ENCODE assay signal across 9 cellular contexts in the genomic region with DNA sequence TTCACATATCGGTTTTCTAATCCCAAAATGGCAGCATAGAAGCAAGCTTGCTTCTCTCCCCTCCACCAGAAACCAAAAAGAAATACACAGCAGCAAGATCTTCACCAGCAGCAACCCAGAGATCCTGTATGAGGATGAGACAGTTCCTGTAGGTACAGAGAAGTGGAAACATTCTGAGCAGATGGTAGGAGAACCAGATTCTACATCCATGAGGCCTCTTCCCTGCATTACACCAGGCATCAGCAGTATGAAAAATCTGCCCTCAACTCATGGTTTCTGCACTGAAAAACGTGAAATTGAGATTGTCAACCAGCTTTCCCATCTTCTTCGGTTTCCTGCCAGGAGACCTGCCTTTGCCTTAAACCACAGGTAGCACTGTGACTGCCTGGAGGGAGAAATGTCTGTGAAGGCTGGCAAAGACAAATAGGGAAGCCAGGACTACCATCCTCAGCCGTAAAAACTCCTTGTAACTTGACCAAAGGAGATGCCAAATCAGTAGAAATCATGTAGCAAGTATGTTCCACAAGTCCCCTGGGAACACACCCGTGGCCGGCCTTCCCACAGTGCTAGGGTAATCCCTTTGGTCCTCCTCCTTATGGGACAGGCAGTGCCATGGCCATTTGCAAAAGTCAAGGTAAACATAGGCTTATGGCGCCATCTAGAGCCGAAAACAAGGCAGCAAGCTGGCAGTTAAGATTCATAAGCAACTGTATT. TPM values are rescaled to one million over a fixed set of nuclear protein-coding genes. Genes with fewer than 3 reads are reported as not detected.
DNase-seq lines count a peak whose midpoint lies in the region; ATAC-seq, FAIRE-seq and TF ChIP-seq lines count a peak whose summit lies in the region.
"Had no signal": no experiment of that assay in that cellular context is flagged by ENCODE, and none has a peak within 500 bp of the region (broad histone marks: within the 10 kb centered on the region; RNA-seq: fewer than 3 reads in every experiment).

No MANE protein-coding gene starts in this region.

- peak; percentile 72 for FAIRE-seq in GM19239 (lab: Jason Lieb, UNC)

- H3K4me3 ChIP-seq in NT2/D1 (ENCODE audit: insufficient read length, low read depth): no peak overlapping the region

- H3K9ac ChIP-seq in NT2/D1 (ENCODE audit: insufficient read length, low read depth): no peak overlapping the region

- H3K36me3 ChIP-seq in NT2/D1 (ENCODE audit: insufficient read depth, insufficient read length, low read length): no peaks in the 10 kb centered on the region

- CTCF ChIA-PET in CD4-positive, alpha-beta T cell (lab: Charles Lee): interaction anchor here (0.6 kb wide), 1 partner anchor 748 kb away, joined by 3 read pairs; no protein-coding TSS in a partner anchor

- no peaks in the 10 kb centered on the region for H3K27me3 ChIP-seq in CD4-positive, alpha-beta T cell (ENCODE audit: control insufficient read depth, insufficient read depth, low read length)
- H3K27me3 ChIP-seq in NT2/D1 (ENCODE audit: insufficient read depth, insufficient read length): no peaks in the 10 kb centered on the region

- H3K4me1 ChIP-seq in NT2/D1 (ENCODE audit: insufficient read depth, insufficient read length): no peaks in the 10 kb centered on the region

- no peaks in the 10 kb centered on the region for H3K9me3 ChIP-seq in CD4-positive, alpha-beta T cell (ENCODE audit: control insufficient read depth, low read length)
- no peaks in the 10 kb centered on the region for H3K9me3 ChIP-seq in NT2/D1 (ENCODE audit: insufficient read depth, low read length)

- peak in 9 of 10 experiments; percentile 1 to 19 (median 6) for DNase-seq in CD4-positive, alpha-beta T cell
- DNase-seq in GM19239 (ENCODE audit: insufficient read length, low spot score) (no peak), HK-2 (ENCODE audit: unreplicated experiment) (peak; percentile 73), NT2/D1 (ENCODE audit: low read depth, low spot score) (peak; percentile 46), activated T-helper 1 cell treated with Interleukin-2 at 50 U/mL for 16 hours (ENCODE audit: low read depth) (peak; percentile 2), germinal center (ENCODE audit: low spot score) (peak; percentile 8), omental fat pad (ENCODE audit: low spot score) (peak; percentile 74), epidermal melanocyte (ENCODE audit: insufficient read length, low spot score) (no peak)

- no peak overlapping the region for H3K27ac ChIP-seq in CD4-positive, alpha-beta T cell (ENCODE audit: low read depth, low read length)

- POLR2A ChIA-PET in CD4-positive, alpha-beta T cell (lab: Charles Lee): no interaction called here

- no peak for TF ChIP-seq CTCF in CD4-positive, alpha-beta T cell (IDR thresholded peaks at IDR 0.05)
- peak in 1 of 3 donors; percentile 41 for TF ChIP-seq CTCF in omental fat pad (IDR thresholded peaks at IDR 0.05)

- no peak overlapping the region for H3K27ac Mint-ChIP-seq in CD4-positive, alpha-beta T cell

- H3K4me1 Mint-ChIP-seq in CD4-positive, alpha-beta T cell (ENCODE audit: low read depth): no peaks in the 10 kb centered on the region

- peaks cover 2% of the 10 kb centered on the region for H3K9me3 Mint-ChIP-seq in CD4-positive, alpha-beta T cell

- intact Hi-C loops in CD4-positive, alpha-beta T cell (cut with DNase I, micrococcal nuclease): loop anchor here (10.0 kb wide), 4 partner anchors 409 to 1809 kb away; no protein-coding TSS in a partner anchor

- no peaks in the 10 kb centered on the region for H3K36me3 Mint-ChIP-seq in CD4-positive, alpha-beta T cell (ENCODE audit: low read depth)

- no peak overlapping the region for H3K4me3 Mint-ChIP-seq in CD4-positive, alpha-beta T cell

- peaks cover 4% of the 10 kb centered on the region for H3K27me3 Mint-ChIP-seq in CD4-positive, alpha-beta T cell

- peak; percentile 29 for ATAC-seq in CD4-positive, alpha-beta T cell (ENCODE audit: poor library complexity)
- ATAC-seq in omental fat pad (ENCODE audit: low FRiP score): peak; percentile 76

RNA-seq across cellular contexts. Expression of a gene that starts 24.0 kb away (rescaled TPM):
- 10 to 100 TPM; 13.7 to 14.4 TPM for total RNA-seq in CD4-positive, alpha-beta T cell
- 10 to 100 TPM; 12.2 to 23.2 (median 18.4) TPM for total RNA-seq in omental fat pad

RNA-seq across cellular contexts. Expression of a gene that starts 34.9 kb away (rescaled TPM):
- 1 to 10 TPM; 3.4 to 3.8 TPM for total RNA-seq in CD4-positive, alpha-beta T cell
- 100 to 1,000 TPM in 1 of 4 donors, 10 to 100 TPM in 3; 27.8 to 295 (median 68.7) TPM for total RNA-seq in omental fat pad
- total RNA-seq: T-helper 2 cell treated with Interferon-gamma antibody and Interleukin-4, amounts not matched to agents 100 ng/mL and 5 ng/mL, for 36 hours had no signal

Comparison
In these comparisons a context has a peak if more than half of its experiments do, and no peak if none do; other contexts are left out.
1. DNase-seq: peak in CD4-positive, alpha-beta T cell (9 of 10), HK-2 (single experiment), NT2/D1 (single experiment), activated T-helper 1 cell treated with Interleukin-2 at 50 U/mL for 16 hours (single experiment), germinal center (single experiment) and omental fat pad (single experiment); none in GM19239 (single experiment) and epidermal melanocyte (single experiment).
2. RNA of a gene that starts 34.9 kb away (total RNA-seq): 27.8 to 295 TPM in omental fat pad; 3.4 to 3.8 TPM in CD4-positive, alpha-beta T cell; every median in the first group is over 4 times any median in the second.